1 cellular context compared by ENCODE assay signal in genomic region chr22:43163241-43163795, GRCh38.
A peak's percentile ranks its signal among the peaks of the same experiment; 100 is the strongest.
TF ChIP-seq lines count a peak whose summit lies in the region.

No MANE protein-coding gene starts in this region.

TF ChIP-seq in K562, 482 proteins besides CTCF, POLR2A, EP300 and RAD21:
- TF ChIP-seq NFXL1 (CRISPR knock-in tag; IDR thresholded peaks at IDR 0.05): no peak
- TF ChIP-seq RBM22 (IDR thresholded peaks at IDR 0.05; ENCODE audit: low read depth, low read length, poor library complexity, severe bottlenecking): peak; percentile 70
- TF ChIP-seq CBX5 (IDR thresholded peaks at IDR 0.05; ENCODE audit: borderline replicate concordance, low read depth): no peak
- no peak for TF ChIP-seq E2F5 (CRISPR knock-in tag; IDR thresholded peaks at IDR 0.05)
- TF ChIP-seq POLR2G (IDR thresholded peaks at IDR 0.05; ENCODE audit: low read depth, low read length): peak; percentile 42; the same call in 1 of the 2 replicates
TF ChIP-seq in K562: peak in this region for 2.
